In the genomic region with DNA sequence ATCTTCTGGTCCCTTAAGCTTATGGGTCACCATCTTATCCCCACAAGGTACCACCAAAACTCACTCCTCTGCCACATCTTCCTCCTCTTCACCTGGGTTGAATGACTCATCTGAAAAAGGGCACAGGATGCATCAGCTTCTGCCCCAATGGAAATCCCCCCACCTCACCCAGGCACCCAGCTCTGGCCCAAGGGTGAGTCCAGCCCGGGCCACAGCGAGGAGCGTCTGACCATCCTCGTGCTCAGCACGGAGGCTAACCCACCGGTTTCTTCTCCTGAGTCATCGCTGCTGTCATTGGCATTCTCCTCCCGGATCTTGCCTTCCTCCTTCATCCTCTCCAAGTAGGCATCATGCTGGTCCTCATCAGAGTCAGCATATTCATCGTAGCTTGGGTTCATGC, we compare ENCODE assay signal across 28 cellular contexts. TPM values are rescaled to one million over a fixed set of nuclear protein-coding genes. Genes with fewer than 3 reads are reported as not detected.
DNase-seq lines count a peak whose midpoint lies in the region; FAIRE-seq and TF ChIP-seq lines count a peak whose summit lies in the region.
"Had no signal": no experiment of that assay in that cellular context is flagged by ENCODE, and none has a peak within 500 bp of the region (broad histone marks: within the 10 kb centered on the region; RNA-seq: fewer than 3 reads in every experiment).

No MANE protein-coding gene starts in this region.

- FAIRE-seq in kidney (lab: Jason Lieb, UNC): no peak
- FAIRE-seq: GM12892 had no signal

- H3K36me3 ChIP-seq in CD8-positive, alpha-beta memory T cell (ENCODE audit: insufficient read depth, low read length): peaks cover 49% of the 10 kb centered on the region
- H3K36me3 ChIP-seq in kidney (ENCODE audit: control insufficient read depth in 1 of 2, insufficient read depth in 2 of 2, low read length in 2 of 2): peaks cover 48 to 64% of the 10 kb centered on the region in 2 donors

- H3K4me3 Mint-ChIP-seq in activated CD4-positive, alpha-beta T cell treated with anti-CD3 and anti-CD28 coated beads, Interleukin-2, amount 10 ng/mL, durations not matched to agents 24 days and 14 days: peak overlapping the region; percentile 32
- H3K4me3 Mint-ChIP-seq in CD8-positive, alpha-beta memory T cell: peak overlapping the region in 1 of 7 donors; percentile 63
- no peak overlapping the region for H3K4me3 Mint-ChIP-seq in activated T-helper 2 cell treated with anti-CD3 and anti-CD28 coated beads, Interferon-gamma antibody, Interleukin-2, Interleukin-4, amounts not matched to agents 10 μg/mL and 5 μg/mL and 100 μg/mL, durations not matched to agents 14 hours and 24 hours and 36 hours (ENCODE audit: low read depth)
- H3K4me3 Mint-ChIP-seq: WTC11 had no signal

- no peak overlapping the region for H3K4me3 ChIP-seq in CD8-positive, alpha-beta memory T cell (ENCODE audit: low read length)
- no peak overlapping the region for H3K4me3 ChIP-seq in kidney (ENCODE audit: low read length in 2 of 2)
- H3K4me3 ChIP-seq: psoas muscle had no signal

- POLR2A ChIA-PET in CD8-positive, alpha-beta memory T cell (lab: Charles Lee): no interaction called here

- H3K27ac Mint-ChIP-seq in activated CD4-positive, alpha-beta T cell treated with anti-CD3 and anti-CD28 coated beads, Interleukin-2, amount 10 ng/mL, durations not matched to agents 24 days and 14 days: peak overlapping the region; percentile 61
- H3K27ac Mint-ChIP-seq in CD8-positive, alpha-beta memory T cell: peak overlapping the region in 5 of 8 donors; percentile 13 to 78 (median 77)
- H3K27ac Mint-ChIP-seq in activated T-helper 2 cell treated with anti-CD3 and anti-CD28 coated beads, Interferon-gamma antibody, Interleukin-2, Interleukin-4, amounts not matched to agents 10 μg/mL and 5 μg/mL and 100 μg/mL, durations not matched to agents 14 hours and 24 hours and 36 hours: peak overlapping the region; percentile 55
- H3K27ac Mint-ChIP-seq: WTC11 had no signal

- intact Hi-C loops in activated CD4-positive, alpha-beta T cell treated with anti-CD3 and anti-CD28 coated beads, Interleukin-2, amount 10 ng/mL, durations not matched to agents 24 days and 14 days (cut with micrococcal nuclease): loop anchor here (10.0 kb wide), 1 partner anchor 415 kb away; the partner anchor contains the start of gene SELENOH
- intact Hi-C loops in activated T-helper 2 cell treated with anti-CD3 and anti-CD28 coated beads, Interferon-gamma antibody, Interleukin-2, Interleukin-4, amounts not matched to agents 10 μg/mL and 5 μg/mL and 100 μg/mL, durations not matched to agents 14 hours and 24 hours and 36 hours (cut with micrococcal nuclease): loop anchor here (10.0 kb wide), 1 partner anchor 465 kb away; no protein-coding TSS in a partner anchor
- intact Hi-C loops in posterior vena cava (cut with DNase I) (no loop called here), kidney (cut with DNase I) (no loop called here)

- H3K9ac ChIP-seq in kidney (ENCODE audit: low read length in 2 of 2): no peak overlapping the region

- no peaks in the 10 kb centered on the region for H3K9me3 ChIP-seq in CD8-positive, alpha-beta memory T cell (ENCODE audit: low read length)
- H3K9me3 ChIP-seq in kidney (ENCODE audit: control insufficient read depth in 1 of 2, low read length in 2 of 2): no peaks in the 10 kb centered on the region
- H3K9me3 ChIP-seq: psoas muscle had no signal

- H3K27me3 ChIP-seq in CD8-positive, alpha-beta memory T cell (ENCODE audit: insufficient read depth, low read length, poor library complexity, severe bottlenecking): no peaks in the 10 kb centered on the region

- DNase-seq in activated CD4-positive, alpha-beta T cell treated with anti-CD3 and anti-CD28 coated beads, Interleukin-2, amount 10 ng/mL, durations not matched to agents 24 days and 14 days: no peak
- no peak for DNase-seq in activated CD4-positive, alpha-beta T cell treated with anti-CD3 and anti-CD28 coated beads for 1 hour
- DNase-seq in CD8-positive, alpha-beta memory T cell: peak in 1 of 5 donors; percentile 18
- no peak for DNase-seq in activated T-helper 2 cell treated with anti-CD3 and anti-CD28 coated beads, Interferon-gamma antibody, Interleukin-2, Interleukin-4, amounts not matched to agents 10 μg/mL and 5 μg/mL and 100 μg/mL, durations not matched to agents 14 hours and 24 hours and 36 hours (ENCODE audit: low spot score)
- DNase-seq in posterior vena cava (ENCODE audit: low spot score) (peak; percentile 34), HUDEP-2 (lab: John Stamatoyannopoulos, UW; ENCODE audit: unreplicated experiment in 76 of 76) (no peak), midbrain (lab: John Stamatoyannopoulos, UW) (no peak), kidney (no peak)
- DNase-seq: COR-L47; DND-41; effector CD4-positive, alpha-beta T cell; foreskin melanocyte; hypothalamus; NCI-H1092 treated with DMSO at 0.1 percent for 48 hours; NCI-H2029; NCI-H226; psoas muscle; Right ventricle myocardium superior; stimulated activated CD4-positive, alpha-beta T cell treated with anti-CD3 and anti-CD28 coated beads, Interleukin-1b, Interleukin-23, amount 100 ng/mL, for 48 hours; T1000; trophoblast cell had no signal

- no peaks in the 10 kb centered on the region for H3K9me3 Mint-ChIP-seq in activated CD4-positive, alpha-beta T cell treated with anti-CD3 and anti-CD28 coated beads, Interleukin-2, amount 10 ng/mL, durations not matched to agents 24 days and 14 days
- no peaks in the 10 kb centered on the region for H3K9me3 Mint-ChIP-seq in CD8-positive, alpha-beta memory T cell
- no peaks in the 10 kb centered on the region for H3K9me3 Mint-ChIP-seq in activated T-helper 2 cell treated with anti-CD3 and anti-CD28 coated beads, Interferon-gamma antibody, Interleukin-2, Interleukin-4, amounts not matched to agents 10 μg/mL and 5 μg/mL and 100 μg/mL, durations not matched to agents 14 hours and 24 hours and 36 hours
- H3K9me3 Mint-ChIP-seq: brain, WTC11 had no signal

- CTCF ChIA-PET in CD8-positive, alpha-beta memory T cell (lab: Charles Lee): interaction anchor here (1.5 to 1.8 kb wide), 2 partner anchors 12 to 128 kb away, joined by 4 to 5 read pairs; no protein-coding TSS in a partner anchor

- TF ChIP-seq CTCF in kidney (IDR thresholded peaks at IDR 0.05; ENCODE audit: borderline replicate concordance, extremely low read depth, insufficient read depth): no peak

- peaks cover 57% of the 10 kb centered on the region for H3K4me1 Mint-ChIP-seq in activated CD4-positive, alpha-beta T cell treated with anti-CD3 and anti-CD28 coated beads, Interleukin-2, amount 10 ng/mL, durations not matched to agents 24 days and 14 days
- H3K4me1 Mint-ChIP-seq in CD8-positive, alpha-beta memory T cell: peaks cover 32 to 53% (median 46%) of the 10 kb centered on the region in 3 donors
- peaks cover 60% of the 10 kb centered on the region for H3K4me1 Mint-ChIP-seq in activated T-helper 2 cell treated with anti-CD3 and anti-CD28 coated beads, Interferon-gamma antibody, Interleukin-2, Interleukin-4, amounts not matched to agents 10 μg/mL and 5 μg/mL and 100 μg/mL, durations not matched to agents 14 hours and 24 hours and 36 hours (ENCODE audit: low read depth)

- H3K36me3 Mint-ChIP-seq in activated CD4-positive, alpha-beta T cell treated with anti-CD3 and anti-CD28 coated beads, Interleukin-2, amount 10 ng/mL, durations not matched to agents 24 days and 14 days (ENCODE audit: low read depth): peaks cover 92% of the 10 kb centered on the region
- peaks cover 13 to 95% (median 37%) of the 10 kb centered on the region in 3 donors for H3K36me3 Mint-ChIP-seq in CD8-positive, alpha-beta memory T cell
- H3K36me3 Mint-ChIP-seq in activated T-helper 2 cell treated with anti-CD3 and anti-CD28 coated beads, Interferon-gamma antibody, Interleukin-2, Interleukin-4, amounts not matched to agents 10 μg/mL and 5 μg/mL and 100 μg/mL, durations not matched to agents 14 hours and 24 hours and 36 hours (ENCODE audit: low read depth): peaks cover 99% of the 10 kb centered on the region

- H3K4me1 ChIP-seq in CD8-positive, alpha-beta memory T cell (ENCODE audit: insufficient read depth, low read length): peaks cover 27% of the 10 kb centered on the region
- peaks cover 5 to 22% of the 10 kb centered on the region in 2 donors for H3K4me1 ChIP-seq in kidney (ENCODE audit: control insufficient read depth in 1 of 2, insufficient read depth in 1 of 2, low read depth in 1 of 2, low read length in 2 of 2)

- H3K27me3 Mint-ChIP-seq in activated CD4-positive, alpha-beta T cell treated with anti-CD3 and anti-CD28 coated beads, Interleukin-2, amount 10 ng/mL, durations not matched to agents 24 days and 14 days: no peaks in the 10 kb centered on the region
- peaks cover 0 to 2% of the 10 kb centered on the region in 2 donors for H3K27me3 Mint-ChIP-seq in CD8-positive, alpha-beta memory T cell
- H3K27me3 Mint-ChIP-seq in activated T-helper 2 cell treated with anti-CD3 and anti-CD28 coated beads, Interferon-gamma antibody, Interleukin-2, Interleukin-4, amounts not matched to agents 10 μg/mL and 5 μg/mL and 100 μg/mL, durations not matched to agents 14 hours and 24 hours and 36 hours (ENCODE audit: low read depth): no peaks in the 10 kb centered on the region
- H3K27me3 Mint-ChIP-seq: brain had no signal

- H3K27ac ChIP-seq in CD8-positive, alpha-beta memory T cell (ENCODE audit: low read depth, low read length): no peak overlapping the region
- H3K27ac ChIP-seq in kidney (ENCODE audit: low read depth in 2 of 2, low read length in 2 of 2): no peak overlapping the region
- H3K27ac ChIP-seq: psoas muscle had no signal

RNA-seq across cellular contexts. Expression of gene TNKS1BP1, which starts 5.3 kb away (rescaled TPM):
- total RNA-seq in activated CD4-positive, alpha-beta T cell treated with anti-CD3 and anti-CD28 coated beads, Interleukin-2, amount 10 ng/mL, durations not matched to agents 24 days and 14 days: 23.7 and 24.2 TPM in 2 replicates
- 1 to 10 TPM; 8.7 to 9.6 TPM for total RNA-seq in CD8-positive, alpha-beta memory T cell
- polyA plus RNA-seq in CD8-positive, alpha-beta memory T cell: 3.0 TPM
- 15.6 and 16.5 TPM in 2 replicates for total RNA-seq in activated T-helper 2 cell treated with anti-CD3 and anti-CD28 coated beads, Interferon-gamma antibody, Interleukin-2, Interleukin-4, amounts not matched to agents 10 μg/mL and 5 μg/mL and 100 μg/mL, durations not matched to agents 14 hours and 24 hours and 36 hours
- total RNA-seq in posterior vena cava: 100 to 1,000 TPM; 175 to 185 TPM
- total RNA-seq in kidney: 206 TPM
- 53.3 TPM for polyA plus RNA-seq in kidney (ENCODE audit: insufficient read depth, low read depth, low replicate concordance)

RNA-seq across cellular contexts. Expression of gene SSRP1, which starts 5.7 kb away (rescaled TPM):
- 253 and 256 TPM in 2 replicates for total RNA-seq in activated CD4-positive, alpha-beta T cell treated with anti-CD3 and anti-CD28 coated beads, Interleukin-2, amount 10 ng/mL, durations not matched to agents 24 days and 14 days
- total RNA-seq in CD8-positive, alpha-beta memory T cell: 100 to 1,000 TPM; 308 to 314 TPM
- polyA plus RNA-seq in CD8-positive, alpha-beta memory T cell: 44.5 TPM
- total RNA-seq in activated T-helper 2 cell treated with anti-CD3 and anti-CD28 coated beads, Interferon-gamma antibody, Interleukin-2, Interleukin-4, amounts not matched to agents 10 μg/mL and 5 μg/mL and 100 μg/mL, durations not matched to agents 14 hours and 24 hours and 36 hours: 214 and 218 TPM in 2 replicates
- 10 to 100 TPM; 41.6 to 54.4 TPM for total RNA-seq in posterior vena cava
- 78.5 TPM for total RNA-seq in kidney
- 44.5 TPM for polyA plus RNA-seq in kidney (ENCODE audit: insufficient read depth, low read depth, low replicate concordance)

RNA-seq across cellular contexts. Expression of gene P2RX3, which starts 8.1 kb away (rescaled TPM):
- not detected in 2 replicates for total RNA-seq in activated CD4-positive, alpha-beta T cell treated with anti-CD3 and anti-CD28 coated beads, Interleukin-2, amount 10 ng/mL, durations not matched to agents 24 days and 14 days
- not detected for total RNA-seq in CD8-positive, alpha-beta memory T cell
- polyA plus RNA-seq in CD8-positive, alpha-beta memory T cell: not detected
- total RNA-seq in activated T-helper 2 cell treated with anti-CD3 and anti-CD28 coated beads, Interferon-gamma antibody, Interleukin-2, Interleukin-4, amounts not matched to agents 10 μg/mL and 5 μg/mL and 100 μg/mL, durations not matched to agents 14 hours and 24 hours and 36 hours: not detected in 2 replicates
- total RNA-seq in posterior vena cava (not detected), kidney (not detected)
- polyA plus RNA-seq in kidney (ENCODE audit: insufficient read depth, low read depth, low replicate concordance): not detected
- total RNA-seq: A172, esophagus mucosa, LHCN-M2, mononuclear cell had no signal

RNA-seq across cellular contexts. Expression of gene PRG3, which starts 50.9 kb away (rescaled TPM):
- total RNA-seq in activated CD4-positive, alpha-beta T cell treated with anti-CD3 and anti-CD28 coated beads, Interleukin-2, amount 10 ng/mL, durations not matched to agents 24 days and 14 days: not detected in 2 replicates
- not detected for total RNA-seq in CD8-positive, alpha-beta memory T cell
- polyA plus RNA-seq in CD8-positive, alpha-beta memory T cell: not detected
- not detected in 2 replicates for total RNA-seq in activated T-helper 2 cell treated with anti-CD3 and anti-CD28 coated beads, Interferon-gamma antibody, Interleukin-2, Interleukin-4, amounts not matched to agents 10 μg/mL and 5 μg/mL and 100 μg/mL, durations not matched to agents 14 hours and 24 hours and 36 hours
- total RNA-seq in posterior vena cava (not detected), kidney (not detected)
- polyA plus RNA-seq in kidney (ENCODE audit: insufficient read depth, low read depth, low replicate concordance): not detected
- total RNA-seq: A172, esophagus mucosa, LHCN-M2, mononuclear cell, psoas muscle, Right ventricle myocardium superior, WTC11 had no signal
- polyA plus RNA-seq: psoas muscle had no signal

Comparison
In these comparisons a context has a peak if more than half of its experiments do, and no peak if none do; other contexts are left out.
1. intact Hi-C loops: an anchor here in activated CD4-positive, alpha-beta T cell treated with anti-CD3 and anti-CD28 coated beads, Interleukin-2, amount 10 ng/mL, durations not matched to agents 24 days and 14 days (10.0 kb wide) and activated T-helper 2 cell treated with anti-CD3 and anti-CD28 coated beads, Interferon-gamma antibody, Interleukin-2, Interleukin-4, amounts not matched to agents 10 μg/mL and 5 μg/mL and 100 μg/mL, durations not matched to agents 14 hours and 24 hours and 36 hours (10.0 kb wide); none called in posterior vena cava and kidney.